33 cellular contexts compared by ENCODE assay signal in genomic region chr4:18621186-18621585, GRCh38.
"Had no signal": no experiment of that assay in that cellular context is flagged by ENCODE, and none has a peak within 500 bp of the region (broad histone marks: within the 10 kb centered on the region; RNA-seq: fewer than 3 reads in every experiment).

No MANE protein-coding gene starts in this region.

- FAIRE-seq: astrocyte, TTC549 had no signal

- H3K36me3 ChIP-seq: adrenal gland, brain microvascular endothelial cell, breast epithelium had no signal

- H3K27me3 ChIP-seq: adrenal gland, body of pancreas, brain microvascular endothelial cell, breast epithelium had no signal

- H3K9me3 Mint-ChIP-seq: activated B cell treated with CpG ODN at 0.5 μM for 24 hours; activated CD4-positive, alpha-beta memory T cell treated with anti-CD3 and anti-CD28 coated beads for 36 hours; activated CD4-positive, alpha-beta T cell treated with anti-CD3 and anti-CD28 coated beads, Interleukin-2, amount 10 ng/mL, durations not matched to agents 24 days and 14 days; activated CD8-positive, alpha-beta T cell treated with anti-CD3 and anti-CD28 coated beads for 36 hours; activated naive CD4-positive, alpha-beta T cell treated with anti-CD3 and anti-CD28 coated beads, Interleukin-2, amount 10 ng/mL, durations not matched to agents 7 days and 5 days; activated naive CD4-positive, alpha-beta T cell treated with anti-CD3 and anti-CD28 coated beads, Interleukin-2, amount 50 U/mL, for 24 hours; activated T-cell treated with anti-CD3 and anti-CD28 coated beads, Interleukin-2, amount 50 U/mL, for 24 hours; activated T-helper 2 cell treated with anti-CD3 and anti-CD28 coated beads, Interferon-gamma antibody, Interleukin-2, Interleukin-4, amounts not matched to agents 10 μg/mL and 5 μg/mL and 100 μg/mL, durations not matched to agents 14 hours and 24 hours and 36 hours; T-helper 1 cell treated with Interleukin-12 subunit alpha and Interleukin-12 subunit beta and Interleukin-4 antibody, amounts not matched to agents 30 μg/mL and 1 μg/mL, for 36 hours; T-helper 2 cell treated with Interferon-gamma antibody and Interleukin-4, amounts not matched to agents 5 μg/mL and 100 μg/mL, for 36 hours had no signal

- H3K27me3 Mint-ChIP-seq: activated CD4-positive, alpha-beta T cell treated with anti-CD3 and anti-CD28 coated beads, Interleukin-2, amount 10 ng/mL, durations not matched to agents 24 days and 14 days; activated naive CD4-positive, alpha-beta T cell treated with anti-CD3 and anti-CD28 coated beads, Interleukin-2, amount 10 ng/mL, durations not matched to agents 7 days and 5 days had no signal

- H3K4me3 ChIP-seq: adrenal gland, body of pancreas, breast epithelium had no signal

- ATAC-seq: activated CD8-positive, alpha-beta T cell treated with anti-CD3 and anti-CD28 coated beads for 36 hours; body of pancreas had no signal

- H3K4me1 Mint-ChIP-seq: activated B cell treated with CpG ODN at 0.5 μM for 24 hours; activated CD4-positive, alpha-beta T cell treated with anti-CD3 and anti-CD28 coated beads, Interleukin-2, amount 10 ng/mL, durations not matched to agents 24 days and 14 days; activated naive CD4-positive, alpha-beta T cell treated with anti-CD3 and anti-CD28 coated beads, Interleukin-2, amount 10 ng/mL, durations not matched to agents 7 days and 5 days; activated naive CD4-positive, alpha-beta T cell treated with anti-CD3 and anti-CD28 coated beads, Interleukin-2, amount 50 U/mL, for 24 hours had no signal

- H3K27ac Mint-ChIP-seq: activated B cell treated with CpG ODN at 0.5 μM for 24 hours; activated CD4-positive, alpha-beta memory T cell treated with anti-CD3 and anti-CD28 coated beads for 36 hours; activated CD4-positive, alpha-beta T cell treated with anti-CD3 and anti-CD28 coated beads, Interleukin-2, amount 10 ng/mL, durations not matched to agents 24 days and 14 days; activated CD8-positive, alpha-beta T cell treated with anti-CD3 and anti-CD28 coated beads for 36 hours; activated naive CD4-positive, alpha-beta T cell treated with anti-CD3 and anti-CD28 coated beads, Interleukin-2, amount 10 ng/mL, durations not matched to agents 7 days and 5 days; activated naive CD4-positive, alpha-beta T cell treated with anti-CD3 and anti-CD28 coated beads, Interleukin-2, amount 50 U/mL, for 24 hours; activated naive CD8-positive, alpha-beta T cell; activated T-cell treated with anti-CD3 and anti-CD28 coated beads, Interleukin-2, amount 50 U/mL, for 24 hours; activated T-helper 2 cell treated with anti-CD3 and anti-CD28 coated beads, Interferon-gamma antibody, Interleukin-2, Interleukin-4, amounts not matched to agents 10 μg/mL and 5 μg/mL and 100 μg/mL, durations not matched to agents 14 hours and 24 hours and 36 hours; T-helper 1 cell treated with Interleukin-12 subunit alpha and Interleukin-12 subunit beta and Interleukin-4 antibody, amounts not matched to agents 30 μg/mL and 1 μg/mL, for 36 hours; T-helper 2 cell treated with Interferon-gamma antibody and Interleukin-4, amounts not matched to agents 5 μg/mL and 100 μg/mL, for 36 hours had no signal

- DNase-seq: activated B cell treated with CpG ODN at 0.5 μM for 24 hours; activated CD4-positive, alpha-beta memory T cell treated with anti-CD3 and anti-CD28 coated beads for 36 hours; activated CD4-positive, alpha-beta T cell treated with anti-CD3 and anti-CD28 coated beads for 4 hours; activated CD4-positive, alpha-beta T cell treated with anti-CD3 and anti-CD28 coated beads, Interleukin-2, amount 10 ng/mL, durations not matched to agents 24 days and 14 days; activated CD4-positive, alpha-beta T cell treated with anti-CD3 and anti-CD28 coated beads, Interleukin-2, amount 50 U/mL, for 1 hour; activated CD4-positive, alpha-beta T cell treated with anti-CD3 and anti-CD28 coated beads, Interleukin-2, amount 50 U/mL, for 4 hours; activated CD4-positive, CD25-positive, alpha-beta regulatory T cell treated with anti-CD3 and anti-CD28 coated beads, Interleukin-2, amount 50 U/mL, for 72 hours; activated CD8-positive, alpha-beta memory T cell treated with anti-CD3 and anti-CD28 coated beads, Interleukin-2, amount 50 U/mL, for 4 hours; activated CD8-positive, alpha-beta T cell treated with anti-CD3 and anti-CD28 coated beads for 36 hours; activated effector memory CD4-positive, alpha-beta T cell treated with Interleukin-2 at 50 U/mL for 16 hours; activated gamma-delta T cell; activated naive CD4-positive, alpha-beta T cell treated with anti-CD3 and anti-CD28 coated beads, Interleukin-2, amount 10 ng/mL, durations not matched to agents 7 days and 5 days; activated naive CD4-positive, alpha-beta T cell treated with Interleukin-2 at 50 U/mL for 16 hours; activated T-cell treated with anti-CD3 and anti-CD28 coated beads, Interleukin-2, amount 50 U/mL, for 24 hours; activated T-cell treated with anti-CD3 and anti-CD28 coated beads, Interleukin-2, amount 50 U/mL, for 48 hours; adrenal gland; amniotic stem cell; aorta; body of pancreas; brain microvascular endothelial cell; central memory CD4-positive, alpha-beta T cell; T-helper 1 cell; T-helper 2 cell; T-helper 9 cell had no signal

- H3K27ac ChIP-seq: adrenal gland, body of pancreas, brain microvascular endothelial cell, breast epithelium, VCaP had no signal

- H3K36me3 Mint-ChIP-seq: activated CD4-positive, alpha-beta memory T cell treated with anti-CD3 and anti-CD28 coated beads for 36 hours; activated naive CD4-positive, alpha-beta T cell treated with anti-CD3 and anti-CD28 coated beads, Interleukin-2, amount 10 ng/mL, durations not matched to agents 7 days and 5 days; activated naive CD4-positive, alpha-beta T cell treated with anti-CD3 and anti-CD28 coated beads, Interleukin-2, amount 50 U/mL, for 24 hours; activated naive CD8-positive, alpha-beta T cell had no signal

- H3K4me3 Mint-ChIP-seq: activated B cell treated with CpG ODN at 0.5 μM for 24 hours; activated CD4-positive, alpha-beta memory T cell treated with anti-CD3 and anti-CD28 coated beads for 36 hours; activated CD4-positive, alpha-beta T cell treated with anti-CD3 and anti-CD28 coated beads, Interleukin-2, amount 10 ng/mL, durations not matched to agents 24 days and 14 days; activated CD8-positive, alpha-beta T cell treated with anti-CD3 and anti-CD28 coated beads for 36 hours; activated naive CD4-positive, alpha-beta T cell treated with anti-CD3 and anti-CD28 coated beads, Interleukin-2, amount 10 ng/mL, durations not matched to agents 7 days and 5 days; activated naive CD4-positive, alpha-beta T cell treated with anti-CD3 and anti-CD28 coated beads, Interleukin-2, amount 50 U/mL, for 24 hours; activated naive CD8-positive, alpha-beta T cell; activated T-cell treated with anti-CD3 and anti-CD28 coated beads, Interleukin-2, amount 50 U/mL, for 24 hours; T-helper 1 cell treated with Interleukin-12 subunit alpha and Interleukin-12 subunit beta and Interleukin-4 antibody, amounts not matched to agents 30 μg/mL and 1 μg/mL, for 36 hours; T-helper 2 cell treated with Interferon-gamma antibody and Interleukin-4, amounts not matched to agents 5 μg/mL and 100 μg/mL, for 36 hours had no signal

- H3K9me3 ChIP-seq: adrenal gland, body of pancreas, breast epithelium had no signal

- H3K4me1 ChIP-seq: adrenal gland, body of pancreas, breast epithelium had no signal
